Comparison of ENCODE assay signal across 13 cellular contexts in genomic region chr18:2395427-2396161, GRCh38.
DNase-seq lines count a peak whose midpoint lies in the region; ATAC-seq and TF ChIP-seq lines count a peak whose summit lies in the region.
"Had no signal": no experiment of that assay in that cellular context is flagged by ENCODE, and none has a peak within 500 bp of the region (broad histone marks: within the 10 kb centered on the region; RNA-seq: fewer than 3 reads in every experiment).

No MANE protein-coding gene starts in this region.

- dilution Hi-C loops in mammary epithelial cell (cut with HindIII; ENCODE audit: low sequenced_read_pairs) = no loop called here

- no peak overlapping the region for H2AFZ ChIP-seq in mammary epithelial cell (ENCODE audit: low read depth, low read length)

- peaks cover 21% of the 10 kb centered on the region for H3K4me1 ChIP-seq in SJSA1 (replicated peaks)
- H3K4me1 ChIP-seq in CD8-positive, alpha-beta memory T cell (ENCODE audit: insufficient read depth, low read length) = no peaks in the 10 kb centered on the region
- no peaks in the 10 kb centered on the region for H3K4me1 ChIP-seq in mammary epithelial cell (ENCODE audit: insufficient read depth, low read length)
- H3K4me1 ChIP-seq: BE2C had no signal

- peak; percentile 89 for ATAC-seq in GM18511 (IDR thresholded peaks at IDR 0.05; ENCODE audit: unreplicated experiment)
- peak; percentile 82 for ATAC-seq in GM19468 (IDR thresholded peaks at IDR 0.05; ENCODE audit: extremely low read depth, unreplicated experiment)
- ATAC-seq in HG03060 (IDR thresholded peaks at IDR 0.05; ENCODE audit: low read depth, unreplicated experiment) = peak; percentile 41

- H3K79me2 ChIP-seq in mammary epithelial cell (ENCODE audit: insufficient read depth, low read length) = no peaks in the 10 kb centered on the region

- H3K27ac Mint-ChIP-seq in CD8-positive, alpha-beta memory T cell = no peak overlapping the region

- no peaks in the 10 kb centered on the region for H3K9me3 Mint-ChIP-seq in CD8-positive, alpha-beta memory T cell

- no peak for TF ChIP-seq CTCF in mammary epithelial cell (conservative IDR thresholded peaks at IDR 0.05 in 1 of 2, IDR thresholded peaks at IDR 0.05 in 1 of 2; ENCODE audit: extremely low read depth in 1 of 2, insufficient read depth in 1 of 2, low read depth in 1 of 2, low read length in 2 of 2)

- intact Hi-C loops in mammary epithelial cell (cut with micrococcal nuclease) = no loop called here

- WGBS in mammary epithelial cell (ENCODE audit: low coverage, missing lambda C conversion rate) = 56% methylated on average over 3 of the region's 3 CpGs

- BruUV-seq in mammary epithelial cell (replicated peaks; lab: Mats Ljungman, UMichigan) = no TSS peak

- no peaks in the 10 kb centered on the region for H3K36me3 Mint-ChIP-seq in CD8-positive, alpha-beta memory T cell

- no peak overlapping the region for H3K4me3 ChIP-seq in SJSA1
- no peak overlapping the region for H3K4me3 ChIP-seq in CD8-positive, alpha-beta memory T cell (ENCODE audit: low read length)
- no peak overlapping the region for H3K4me3 ChIP-seq in mammary epithelial cell (replicated peaks in 1 of 3; ENCODE audit: insufficient read depth in 1 of 3, low read depth in 2 of 3, low read length in 3 of 3)

- H3K9me3 ChIP-seq in SJSA1 (replicated peaks) (no peaks in the 10 kb centered on the region), mammary epithelial cell (replicated peaks; ENCODE audit: insufficient read depth, low read length) (no peaks in the 10 kb centered on the region)
- no peaks in the 10 kb centered on the region for H3K9me3 ChIP-seq in CD8-positive, alpha-beta memory T cell (ENCODE audit: low read length)
- H3K9me3 ChIP-seq: BE2C had no signal

- H3K36me3 ChIP-seq in SJSA1 (no peaks in the 10 kb centered on the region), mammary epithelial cell (ENCODE audit: insufficient read depth, low read length) (no peaks in the 10 kb centered on the region)
- no peaks in the 10 kb centered on the region for H3K36me3 ChIP-seq in CD8-positive, alpha-beta memory T cell (ENCODE audit: insufficient read depth, low read length)
- H3K36me3 ChIP-seq: BE2C had no signal

- no peak overlapping the region for H3K4me3 Mint-ChIP-seq in CD8-positive, alpha-beta memory T cell

- DNase-seq in SJSA1 (ENCODE audit: low read depth in 1 of 2, low spot score in 2 of 2) (peak in 1 of 2 experiments; percentile 50), NCI-H2029 treated with DMSO at 0.1 percent for 48 hours (lab: John Stamatoyannopoulos, UW) (no peak), mammary epithelial cell (no peak), KG1 (lab: John Stamatoyannopoulos, UW) (no peak)
- DNase-seq in CD8-positive, alpha-beta memory T cell = no peak
- DNase-seq: activated CD8-positive, alpha-beta memory T cell treated with anti-CD3 and anti-CD28 coated beads, Interleukin-2, amount 50 U/mL, for 48 hours; BE2C; NCI-H1092 treated with DMSO at 0.1 percent for 48 hours; NCI-H510A; SHP77 had no signal

- in situ Hi-C loops in mammary epithelial cell (cut with MboI; ENCODE audit: low sequenced_read_pairs in 2 of 2) = no loop called here

- CTCF ChIA-PET in CD8-positive, alpha-beta memory T cell (lab: Charles Lee) = no interaction called here
- CTCF ChIA-PET in mammary epithelial cell (lab: Charles Lee; ENCODE audit: low non-redundant PET) = no interaction called here

- H3K27ac ChIP-seq in SJSA1 (peak overlapping the region; percentile 15; the same call in 1 of the 2 replicates), mammary epithelial cell (ENCODE audit: insufficient read depth, low read depth, low read length) (no peak overlapping the region)
- H3K27ac ChIP-seq in CD8-positive, alpha-beta memory T cell (ENCODE audit: low read depth, low read length) = no peak overlapping the region

- no peaks in the 10 kb centered on the region for H3K27me3 ChIP-seq in SJSA1 (replicated peaks)
- H3K27me3 ChIP-seq in CD8-positive, alpha-beta memory T cell (ENCODE audit: insufficient read depth, low read length, poor library complexity, severe bottlenecking) = no peaks in the 10 kb centered on the region
- no peaks in the 10 kb centered on the region for H3K27me3 ChIP-seq in mammary epithelial cell (ENCODE audit: insufficient read depth, low read length)
- H3K27me3 ChIP-seq: BE2C had no signal

- no peak overlapping the region for H3K9ac ChIP-seq in mammary epithelial cell (ENCODE audit: insufficient read depth, low read length)

- peaks cover 6 to 29% of the 10 kb centered on the region in 2 donors for H3K27me3 Mint-ChIP-seq in CD8-positive, alpha-beta memory T cell

- POLR2A ChIA-PET in CD8-positive, alpha-beta memory T cell (lab: Charles Lee) = no interaction called here

- H4K20me1 ChIP-seq in mammary epithelial cell (ENCODE audit: insufficient read depth, low read length) = no peaks in the 10 kb centered on the region

- no peak overlapping the region for H3K4me2 ChIP-seq in mammary epithelial cell (ENCODE audit: insufficient read depth, low read depth, low read length)

- H3K4me1 Mint-ChIP-seq in CD8-positive, alpha-beta memory T cell = no peaks in the 10 kb centered on the region
